ENCODE assay signal across 1 cellular context in genomic region chr2:172119089-172119488, GRCh38.
TF ChIP-seq lines count a peak whose summit lies in the region.

No MANE protein-coding gene starts in this region.

TF ChIP-seq in SK-N-SH treated with all-trans-retinoic acid at 6 μM for 48 hours, 23 proteins besides CTCF, POLR2A, EP300 and RAD21 (continued from another document):
- no peak for TF ChIP-seq BACH2 (CRISPR knock-in tag; IDR thresholded peaks at IDR 0.05; ENCODE audit: borderline replicate concordance)
- no peak for TF ChIP-seq OSR1 (CRISPR knock-in tag; IDR thresholded peaks at IDR 0.05)
- TF ChIP-seq RARB (CRISPR knock-in tag; IDR thresholded peaks at IDR 0.05): no peak
